In genomic region chr3:31103181-31103580, GRCh38 we compare ENCODE assay signal across 16 cellular contexts.
DNase-seq lines count a peak whose midpoint lies in the region; ATAC-seq and TF ChIP-seq lines count a peak whose summit lies in the region.
"Had no signal": no experiment of that assay in that cellular context is flagged by ENCODE, and none has a peak within 500 bp of the region (broad histone marks: within the 10 kb centered on the region; RNA-seq: fewer than 3 reads in every experiment).

No MANE protein-coding gene starts in this region.

- H3K4me3 Mint-ChIP-seq in activated T-helper 17 cell treated with anti-CD3 and anti-CD28 coated beads, Interleukin-2, amount 50 U/mL, for 72 hours = peak overlapping the region; percentile 29
- H3K4me3 Mint-ChIP-seq: CD4-positive, alpha-beta memory T cell; H9; HFFc6 had no signal

- TF ChIP-seq CTCF in esophagus muscularis mucosa (IDR thresholded peaks at IDR 0.05) (no peak), GM10248 (IDR thresholded peaks at IDR 0.05; ENCODE audit: control extremely low read depth, extremely low read depth, low read depth, missing control alignments) (no peak)

- intact Hi-C loops in esophagus muscularis mucosa (cut with DNase I) = no loop called here

- H4K8ac ChIP-seq in mesendoderm (ENCODE audit: low read depth, low read length) = no peak overlapping the region

- WGBS in esophagus muscularis mucosa = 76% methylated on average over 2 of the region's 2 CpGs
- WGBS in mesendoderm (ENCODE audit: extremely low coverage, insufficient coverage, low lambda C conversion rate) = no CpG with 5 or more reads among the region's 2 CpGs

- no peak for TF ChIP-seq POLR2A in esophagus muscularis mucosa (IDR thresholded peaks at IDR 0.05; ENCODE audit: low read depth)

- H3K9me3 Mint-ChIP-seq in activated T-helper 17 cell treated with anti-CD3 and anti-CD28 coated beads, Interleukin-2, amount 50 U/mL, for 72 hours = peaks cover 3% of the 10 kb centered on the region
- H3K9me3 Mint-ChIP-seq: HFFc6 had no signal

- peak overlapping the region; percentile 58 for H2AK5ac ChIP-seq in mesendoderm (ENCODE audit: low read length)

- no peak overlapping the region for H3K9ac ChIP-seq in mesendoderm (ENCODE audit: low read length)
- H3K9ac ChIP-seq: GM23248 had no signal

- no peak for ATAC-seq in activated T-helper 17 cell treated with anti-CD3 and anti-CD28 coated beads, Interleukin-2, amount 50 U/mL, for 72 hours (replicated peaks)

- H3K79me2 ChIP-seq in mesendoderm (ENCODE audit: control insufficient read depth, insufficient read depth, low read length) = no peaks in the 10 kb centered on the region

- no peaks in the 10 kb centered on the region for H3K9me3 ChIP-seq in esophagus muscularis mucosa

- H3K18ac ChIP-seq in mesendoderm (ENCODE audit: low read length) = no peak overlapping the region

- H3K4me1 ChIP-seq in esophagus muscularis mucosa (no peaks in the 10 kb centered on the region), mesendoderm (ENCODE audit: control insufficient read depth, low read depth, low read length) (peaks cover 4% of the 10 kb centered on the region)

- no peaks in the 10 kb centered on the region for H3K79me1 ChIP-seq in mesendoderm (ENCODE audit: low read length)

- H3K36me3 ChIP-seq in esophagus muscularis mucosa = no peaks in the 10 kb centered on the region
- no peaks in the 10 kb centered on the region for H3K36me3 ChIP-seq in mesendoderm (ENCODE audit: control insufficient read depth, insufficient read depth, low read length)

- no peak overlapping the region for H3K4me2 ChIP-seq in mesendoderm (ENCODE audit: low read length)

- H3K27me3 Mint-ChIP-seq in activated T-helper 17 cell treated with anti-CD3 and anti-CD28 coated beads, Interleukin-2, amount 50 U/mL, for 72 hours = no peaks in the 10 kb centered on the region
- H3K27me3 Mint-ChIP-seq: CD4-positive, alpha-beta memory T cell had no signal

- no peak for TF ChIP-seq EP300 in esophagus muscularis mucosa (IDR thresholded peaks at IDR 0.05)

- no peak overlapping the region for H2BK120ac ChIP-seq in mesendoderm (ENCODE audit: low read depth, low read length)

- no peak overlapping the region for H3K4ac ChIP-seq in mesendoderm (ENCODE audit: low read depth, low read length)

- POLR2A ChIA-PET in GM10248 (lab: Yijun Ruan, JAX) = no interaction called here

- H2BK5ac ChIP-seq in mesendoderm (ENCODE audit: low read length) = no peak overlapping the region

- H3K23ac ChIP-seq in mesendoderm (ENCODE audit: low read length) = no peak overlapping the region

- H3K4me3 ChIP-seq in esophagus muscularis mucosa = no peak overlapping the region
- no peak overlapping the region for H3K4me3 ChIP-seq in mesendoderm (ENCODE audit: low read length)
- H3K4me3 ChIP-seq: GM23248 had no signal

- H3K4me1 Mint-ChIP-seq in activated T-helper 17 cell treated with anti-CD3 and anti-CD28 coated beads, Interleukin-2, amount 50 U/mL, for 72 hours = peaks cover 30% of the 10 kb centered on the region

- H2BK15ac ChIP-seq in mesendoderm (replicated peaks; ENCODE audit: low read depth) = no peak overlapping the region

- CTCF ChIA-PET in GM10248 (lab: Yijun Ruan, JAX) = interaction anchor here (0.9 kb wide), 1 partner anchor 169 kb away, joined by 3 read pairs; no protein-coding TSS in a partner anchor

- H3K36me3 Mint-ChIP-seq in activated T-helper 17 cell treated with anti-CD3 and anti-CD28 coated beads, Interleukin-2, amount 50 U/mL, for 72 hours (ENCODE audit: low read depth) = no peaks in the 10 kb centered on the region
- H3K36me3 Mint-ChIP-seq: CD4-positive, alpha-beta memory T cell had no signal

- DNase-seq in esophagus muscularis mucosa (ENCODE audit: extremely low spot score) (peak; percentile 14), mesendoderm (peak; percentile 36), globus pallidus (ENCODE audit: low spot score) (no peak), GM10248 (ENCODE audit: extremely low spot score) (no peak), hypothalamus (lab: John Stamatoyannopoulos, UW) (no peak)
- DNase-seq: C1 segment of cervical spinal cord; Calu3; CD4-positive, alpha-beta memory T cell; COR-L47; DMS53; DMS79 treated with DMSO at 0.1 percent for 48 hours; GF-D8; GM23248; H9; HFFc6 had no signal

- H3K27ac ChIP-seq in esophagus muscularis mucosa (replicated peaks in 1 of 4) = no peak overlapping the region
- no peak overlapping the region for H3K27ac ChIP-seq in mesendoderm (ENCODE audit: low read depth, low read length)
- H3K27ac ChIP-seq: GM23248 had no signal

- H3K56ac ChIP-seq in mesendoderm (ENCODE audit: low read length) = peak overlapping the region; percentile 27

- H4K5ac ChIP-seq in mesendoderm (ENCODE audit: low read length) = no peak overlapping the region

- no peaks in the 10 kb centered on the region for H3K27me3 ChIP-seq in esophagus muscularis mucosa
- no peaks in the 10 kb centered on the region for H3K27me3 ChIP-seq in mesendoderm (ENCODE audit: insufficient read depth, low read length, poor library complexity)

- H3K27ac Mint-ChIP-seq in activated T-helper 17 cell treated with anti-CD3 and anti-CD28 coated beads, Interleukin-2, amount 50 U/mL, for 72 hours = peak overlapping the region; percentile 5
- H3K27ac Mint-ChIP-seq: H9, HFFc6 had no signal

Comparison
In these comparisons a context has a peak if more than half of its experiments do, and no peak if none do; other contexts are left out.
1. DNase-seq: peak in esophagus muscularis mucosa (single experiment) and mesendoderm (single experiment); none in globus pallidus (single experiment), GM10248 (single experiment) and hypothalamus (0 of 51).